24 cellular contexts compared by ENCODE assay signal in the genomic region with DNA sequence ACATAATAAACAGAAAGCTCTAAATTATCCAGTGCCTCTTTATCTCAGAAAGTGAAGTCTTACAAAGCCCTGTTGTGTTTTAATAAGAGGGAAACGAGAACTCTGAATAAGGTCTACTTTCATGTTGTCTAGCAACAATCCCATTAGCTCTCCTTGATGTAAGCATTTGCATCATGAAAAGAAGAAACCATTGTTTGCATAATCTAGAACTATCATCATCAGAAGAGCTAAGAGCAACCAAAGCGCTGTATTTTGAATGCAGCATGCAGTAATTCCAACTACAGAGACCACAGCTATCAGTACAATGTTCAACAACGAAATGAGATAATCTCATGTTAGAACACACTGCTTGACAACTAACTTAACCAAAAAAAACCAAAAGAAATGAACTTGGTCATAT.
DNase-seq lines count a peak whose midpoint lies in the region; TF ChIP-seq lines count a peak whose summit lies in the region.
"Had no signal": no experiment of that assay in that cellular context is flagged by ENCODE, and none has a peak within 500 bp of the region (broad histone marks: within the 10 kb centered on the region; RNA-seq: fewer than 3 reads in every experiment).

No MANE protein-coding gene starts in this region.

- DNase-seq in NCI-H1048 (lab: John Stamatoyannopoulos, UW) = peak; percentile 84
- peak; percentile 56 to 60 for DNase-seq in NCI-H526 (lab: John Stamatoyannopoulos, UW)
- no peak for DNase-seq in progenitor cell of endocrine pancreas (ENCODE audit: low spot score, unreplicated experiment)
- no peak for DNase-seq in NCI-H187 treated with DMSO at 0.1 percent for 48 hours (lab: John Stamatoyannopoulos, UW)
- no peak for DNase-seq in esophagus squamous epithelium (lab: John Stamatoyannopoulos, UW)
- no peak for DNase-seq in stomach
- DNase-seq: C1 segment of cervical spinal cord; CD8-positive, alpha-beta T cell; DMS 273 treated with DMSO at 0.1 percent for 48 hours; DMS79; EL; NCI-H1092 treated with DMSO at 0.1 percent for 48 hours; NCI-H146; NCI-H2029; NCI-H226; NCI-H510A; NCI-H82; PC-9; Right ventricle myocardium superior; RPMI8226; T-cell had no signal

- H3K27ac ChIP-seq in esophagus squamous epithelium (no peak overlapping the region), stomach (no peak overlapping the region)
- H3K27ac ChIP-seq: HL-60, PC-9, SJSA1 had no signal

- no peak for TF ChIP-seq EP300 in stomach (IDR thresholded peaks at IDR 0.05)

- H3K9me3 ChIP-seq in endocrine pancreas (ENCODE audit: control insufficient read depth, low read length) (no peaks in the 10 kb centered on the region), esophagus squamous epithelium (no peaks in the 10 kb centered on the region), stomach (no peaks in the 10 kb centered on the region)
- H3K9me3 ChIP-seq: SJSA1 had no signal

- intact Hi-C loops in esophagus squamous epithelium (cut with DNase I) = no loop called here
- intact Hi-C loops in stomach (cut with DNase I; ENCODE audit: low total_unique reads) = no loop called here

- WGBS in esophagus squamous epithelium, 2 donors = 82 to 93% methylated on average over 3 of the region's 3 CpGs
- 87 to 94% (median 90%) methylated on average over 3 of the region's 3 CpGs for WGBS in stomach, 5 donors

- H3K27me3 Mint-ChIP-seq in progenitor cell of endocrine pancreas = no peaks in the 10 kb centered on the region
- H3K27me3 Mint-ChIP-seq: T-cell had no signal

- TF ChIP-seq POLR2A in esophagus squamous epithelium (IDR thresholded peaks at IDR 0.05) (no peak), stomach (IDR thresholded peaks at IDR 0.05) (no peak)

- H3K27me3 ChIP-seq in endocrine pancreas (ENCODE audit: control insufficient read depth, insufficient read depth, low read length) (no peaks in the 10 kb centered on the region), esophagus squamous epithelium (no peaks in the 10 kb centered on the region), stomach (no peaks in the 10 kb centered on the region)
- H3K27me3 ChIP-seq: SJSA1 had no signal

- no peak overlapping the region for H3K4me3 Mint-ChIP-seq in progenitor cell of endocrine pancreas (ENCODE audit: low read depth)
- H3K4me3 Mint-ChIP-seq: CD8-positive, alpha-beta T cell; T-cell had no signal

- no peak for TF ChIP-seq CTCF in progenitor cell of endocrine pancreas (IDR thresholded peaks at IDR 0.05; ENCODE audit: unreplicated experiment)
- TF ChIP-seq CTCF in esophagus squamous epithelium (IDR thresholded peaks at IDR 0.05) = no peak
- no peak for TF ChIP-seq CTCF in stomach (IDR thresholded peaks at IDR 0.05)

- H3K9me3 Mint-ChIP-seq in progenitor cell of endocrine pancreas (ENCODE audit: low read depth) = no peaks in the 10 kb centered on the region
- H3K9me3 Mint-ChIP-seq: CD8-positive, alpha-beta T cell; T-cell had no signal

- peaks cover 18% of the 10 kb centered on the region for H3K36me3 Mint-ChIP-seq in progenitor cell of endocrine pancreas (ENCODE audit: insufficient read depth)

- peaks cover 2% of the 10 kb centered on the region for H3K4me1 Mint-ChIP-seq in progenitor cell of endocrine pancreas (ENCODE audit: low read depth)
- H3K4me1 Mint-ChIP-seq: T-cell had no signal

- H3K9ac ChIP-seq in endocrine pancreas (ENCODE audit: control insufficient read depth, insufficient read depth, low read length) = no peak overlapping the region

- H3K4me1 ChIP-seq in endocrine pancreas (ENCODE audit: control insufficient read depth, insufficient read depth, low read length) (peaks cover 35% of the 10 kb centered on the region), esophagus squamous epithelium (no peaks in the 10 kb centered on the region), stomach (peaks cover 0 to 9% (median 0%) of the 10 kb centered on the region in 4 donors)
- H3K4me1 ChIP-seq: SJSA1 had no signal

- H3K4me3 ChIP-seq in endocrine pancreas (ENCODE audit: control insufficient read depth, insufficient read depth, low read length) = peak overlapping the region; percentile 70
- H3K4me3 ChIP-seq in esophagus squamous epithelium = no peak overlapping the region
- H3K4me3 ChIP-seq in stomach = no peak overlapping the region
- H3K4me3 ChIP-seq: PC-9, SJSA1 had no signal

- no peaks in the 10 kb centered on the region for H3K36me3 ChIP-seq in endocrine pancreas (ENCODE audit: control insufficient read depth, insufficient read depth, low read length)
- H3K36me3 ChIP-seq in esophagus squamous epithelium = peaks cover 0 to 45% (median 0%) of the 10 kb centered on the region in 3 donors
- peaks cover 0 to 41% (median 23%) of the 10 kb centered on the region in 4 donors for H3K36me3 ChIP-seq in stomach
- H3K36me3 ChIP-seq: SJSA1 had no signal

- H3K27ac Mint-ChIP-seq in progenitor cell of endocrine pancreas = peak overlapping the region; percentile 12
- H3K27ac Mint-ChIP-seq: CD8-positive, alpha-beta T cell; T-cell had no signal

Comparison
In these comparisons a context has a peak if more than half of its experiments do, and no peak if none do; other contexts are left out.
1. DNase-seq: peak in NCI-H1048 (single experiment) and NCI-H526 (2 of 2); none in progenitor cell of endocrine pancreas (single experiment), NCI-H187 treated with DMSO at 0.1 percent for 48 hours (single experiment), esophagus squamous epithelium (single experiment) and stomach (single experiment).